1 cellular context compared by ENCODE assay signal in genomic region chr17:50270430-50271172, GRCh38.
TF ChIP-seq lines count a peak whose summit lies in the region.

No MANE protein-coding gene starts in this region.

TF ChIP-seq in H1, 55 proteins besides CTCF, POLR2A, EP300 and RAD21:
- no peak for TF ChIP-seq ASH2L (IDR thresholded peaks at IDR 0.05; ENCODE audit: low read length)
- peak; percentile 55; the same call in 1 of the 2 replicates for TF ChIP-seq E2F6 (IDR thresholded peaks at IDR 0.05)
- TF ChIP-seq PHF8 (conservative IDR thresholded peaks at IDR 0.05; ENCODE audit: low read depth, low read length), result no peak
- TF ChIP-seq SP1 (IDR thresholded peaks at IDR 0.05; ENCODE audit: low read depth, low read length), result no peak
